Comparison of ENCODE assay signal across 1 cellular context in the genomic region with DNA sequence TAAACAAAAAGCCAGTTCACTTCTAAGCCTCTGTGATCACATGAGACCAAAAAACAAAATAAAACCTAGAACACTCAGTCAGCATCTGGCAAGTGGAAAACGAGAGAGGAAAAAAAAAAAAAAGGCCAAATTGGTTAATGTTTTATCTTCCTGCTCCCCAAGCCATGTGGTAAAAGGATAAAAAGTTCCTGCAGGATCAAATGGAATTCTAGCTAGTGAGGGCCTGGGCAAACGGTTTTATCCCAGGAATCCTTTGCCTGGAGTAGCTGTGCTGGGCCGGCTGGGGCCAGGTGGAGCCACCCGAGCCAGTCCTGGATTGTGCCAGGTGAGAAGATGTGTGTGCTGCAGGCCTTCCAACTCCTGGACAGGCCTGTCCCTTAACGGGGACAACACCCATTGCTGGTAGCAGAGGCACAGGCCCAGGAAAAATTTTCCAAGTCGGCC.
TF ChIP-seq lines count a peak whose summit lies in the region.

No MANE protein-coding gene starts in this region.

TF ChIP-seq in HepG2, 621 proteins besides CTCF, POLR2A, EP300 and RAD21:
- TF ChIP-seq, protein P1, sequence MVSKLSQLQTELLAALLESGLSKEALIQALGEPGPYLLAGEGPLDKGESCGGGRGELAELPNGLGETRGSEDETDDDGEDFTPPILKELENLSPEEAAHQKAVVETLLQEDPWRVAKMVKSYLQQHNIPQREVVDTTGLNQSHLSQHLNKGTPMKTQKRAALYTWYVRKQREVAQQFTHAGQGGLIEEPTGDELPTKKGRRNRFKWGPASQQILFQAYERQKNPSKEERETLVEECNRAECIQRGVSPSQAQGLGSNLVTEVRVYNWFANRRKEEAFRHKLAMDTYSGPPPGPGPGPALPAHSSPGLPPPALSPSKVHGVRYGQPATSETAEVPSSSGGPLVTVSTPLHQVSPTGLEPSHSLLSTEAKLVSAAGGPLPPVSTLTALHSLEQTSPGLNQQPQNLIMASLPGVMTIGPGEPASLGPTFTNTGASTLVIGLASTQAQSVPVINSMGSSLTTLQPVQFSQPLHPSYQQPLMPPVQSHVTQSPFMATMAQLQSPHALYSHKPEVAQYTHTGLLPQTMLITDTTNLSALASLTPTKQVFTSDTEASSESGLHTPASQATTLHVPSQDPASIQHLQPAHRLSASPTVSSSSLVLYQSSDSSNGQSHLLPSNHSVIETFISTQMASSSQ (IDR thresholded peaks at IDR 0.05; ENCODE audit: low read depth): peak; percentile 68
- TF ChIP-seq, protein P1 (CRISPR knock-in tag; IDR thresholded peaks at IDR 0.05; ENCODE audit: borderline replicate concordance): peak; percentile 67; the same call in 1 of the 2 replicates
- no peak for TF ChIP-seq AHR (CRISPR knock-in tag; IDR thresholded peaks at IDR 0.05)
- TF ChIP-seq ZMYM4 (CRISPR knock-in tag; IDR thresholded peaks at IDR 0.05): no peak
- TF ChIP-seq, protein P2, sequence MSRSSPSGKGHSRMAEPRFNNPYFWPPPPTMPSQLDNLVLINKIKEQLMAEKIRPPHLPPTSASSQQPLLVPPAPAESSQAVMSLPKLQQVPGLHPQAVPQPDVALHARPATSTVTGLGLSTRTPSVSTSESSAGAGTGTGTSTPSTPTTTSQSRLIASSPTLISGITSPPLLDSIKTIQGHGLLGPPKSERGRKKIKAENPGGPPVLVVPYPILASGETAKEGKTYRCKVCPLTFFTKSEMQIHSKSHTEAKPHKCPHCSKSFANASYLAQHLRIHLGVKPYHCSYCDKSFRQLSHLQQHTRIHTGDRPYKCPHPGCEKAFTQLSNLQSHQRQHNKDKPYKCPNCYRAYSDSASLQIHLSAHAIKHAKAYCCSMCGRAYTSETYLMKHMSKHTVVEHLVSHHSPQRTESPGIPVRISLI (CRISPR knock-in tag; IDR thresholded peaks at IDR 0.05; ENCODE audit: borderline replicate concordance): peak; percentile 82; the same call in 1 of the 2 replicates
- peak; percentile 8; the same call in 1 of the 2 replicates for TF ChIP-seq SOX5 (CRISPR knock-in tag; IDR thresholded peaks at IDR 0.05; ENCODE audit: borderline replicate concordance)
- no peak for TF ChIP-seq PHF8 (CRISPR knock-in tag; IDR thresholded peaks at IDR 0.05)
- peak; percentile 40 for TF ChIP-seq ZNF687 (CRISPR knock-in tag; IDR thresholded peaks at IDR 0.05)
- TF ChIP-seq ZNF549 (CRISPR knock-in tag; IDR thresholded peaks at IDR 0.05): no peak
- no peak for TF ChIP-seq FOXK1 (CRISPR knock-in tag; IDR thresholded peaks at IDR 0.05; ENCODE audit: borderline replicate concordance, low read depth)
- no peak for TF ChIP-seq ZNF737 (CRISPR knock-in tag; IDR thresholded peaks at IDR 0.05; ENCODE audit: borderline replicate concordance)
- TF ChIP-seq, protein P3, sequence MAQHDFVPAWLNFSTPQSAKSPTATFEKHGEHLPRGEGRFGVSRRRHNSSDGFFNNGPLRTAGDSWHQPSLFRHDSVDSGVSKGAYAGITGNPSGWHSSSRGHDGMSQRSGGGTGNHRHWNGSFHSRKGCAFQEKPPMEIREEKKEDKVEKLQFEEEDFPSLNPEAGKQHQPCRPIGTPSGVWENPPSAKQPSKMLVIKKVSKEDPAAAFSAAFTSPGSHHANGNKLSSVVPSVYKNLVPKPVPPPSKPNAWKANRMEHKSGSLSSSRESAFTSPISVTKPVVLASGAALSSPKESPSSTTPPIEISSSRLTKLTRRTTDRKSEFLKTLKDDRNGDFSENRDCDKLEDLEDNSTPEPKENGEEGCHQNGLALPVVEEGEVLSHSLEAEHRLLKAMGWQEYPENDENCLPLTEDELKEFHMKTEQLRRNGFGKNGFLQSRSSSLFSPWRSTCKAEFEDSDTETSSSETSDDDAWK (CRISPR knock-in tag; IDR thresholded peaks at IDR 0.05): no peak
- no peak for TF ChIP-seq ZNF317 (CRISPR knock-in tag; IDR thresholded peaks at IDR 0.05)
- no peak for TF ChIP-seq ZBTB3 (CRISPR knock-in tag; IDR thresholded peaks at IDR 0.05; ENCODE audit: borderline replicate concordance, low read depth)
- TF ChIP-seq ZNF839 (CRISPR knock-in tag; IDR thresholded peaks at IDR 0.05; ENCODE audit: borderline replicate concordance): no peak
- TF ChIP-seq HNRNPK (IDR thresholded peaks at IDR 0.05; ENCODE audit: low read depth, low read length, poor library complexity, severe bottlenecking): no peak
